8 cellular contexts compared by ENCODE assay signal in genomic region chr10:86755454-86755739, GRCh38. TPM values are rescaled to one million over a fixed set of nuclear protein-coding genes. Genes with fewer than 3 reads are reported as not detected.
DNase-seq lines count a peak whose midpoint lies in the region; ATAC-seq, FAIRE-seq and TF ChIP-seq lines count a peak whose summit lies in the region.

No MANE protein-coding gene starts in this region.

- TF ChIP-seq CTCF in 22Rv1 (IDR thresholded peaks at IDR 0.05), result no peak
- no peak for TF ChIP-seq CTCF in HFF-Myc (IDR thresholded peaks at IDR 0.05; ENCODE audit: low read depth, low read length, missing control alignments)
- TF ChIP-seq CTCF in GM12878 (IDR thresholded peaks at IDR 0.05 in 2 of 3, conservative IDR thresholded peaks at IDR 0.05 in 1 of 3; ENCODE audit: control insufficient read depth in 2 of 3, extremely low read depth in 1 of 3, insufficient read depth in 1 of 3, low read depth in 3 of 3, low read length in 3 of 3), result no peak

- H3K79me1 ChIP-seq in mesenchymal stem cell (replicated peaks; ENCODE audit: low read length, poor library complexity, severe bottlenecking), result peaks cover 16% of the 10 kb centered on the region

- no peak overlapping the region for H2BK120ac ChIP-seq in mesenchymal stem cell (ENCODE audit: low read depth, low read length)

- DNase-seq in HFF-Myc (ENCODE audit: extremely low read depth, low read depth) (no peak), GM12878 (ENCODE audit: low read depth, low spot score) (no peak), mesenchymal stem cell (no peak), head of caudate nucleus (no peak), NCI-H226 (no peak)

- H2BK15ac ChIP-seq in mesenchymal stem cell (ENCODE audit: low read depth, poor library complexity, severe bottlenecking), result no peak overlapping the region

- RAD21 ChIA-PET in GM12878 (lab: Charles Lee; ENCODE audit: unreplicated experiment), result interaction anchor here (1.3 kb wide), 2 partner anchors 43 to 44 kb away, joined by 3 read pairs; no protein-coding TSS in a partner anchor

- 3% methylated on average over 9 of the region's 9 CpGs for WGBS in GM12878 (ENCODE audit: insufficient coverage, insufficient replicate concordance, low lambda C conversion rate, missing lambda C conversion rate)
- under 1% methylated on average over 7 of the region's 9 CpGs for WGBS in mesenchymal stem cell

- no peak overlapping the region for H4K91ac ChIP-seq in mesenchymal stem cell (ENCODE audit: low read length)

- peak overlapping the region; percentile 83 for H3K4me2 ChIP-seq in GM12878 (ENCODE audit: control insufficient read depth, insufficient read depth)
- H3K4me2 ChIP-seq in mesenchymal stem cell (ENCODE audit: low read length, poor library complexity, severe bottlenecking), result peak overlapping the region; percentile 67

- no TSS peak for BruUV-seq in GM12878 (replicated peaks; lab: Mats Ljungman, UMichigan)

- no peak overlapping the region for H2BK12ac ChIP-seq in mesenchymal stem cell (ENCODE audit: low read length in 2 of 2)

- no peak for TF ChIP-seq EP300 in GM12878 (IDR thresholded peaks at IDR 0.05; ENCODE audit: borderline replicate concordance in 1 of 2, control insufficient read depth in 1 of 2, low read depth in 2 of 2, low read length in 2 of 2)

- H3K9ac ChIP-seq in GM12878 (ENCODE audit: control insufficient read depth, insufficient read depth, low read length) (peak overlapping the region; percentile 77), mesenchymal stem cell (ENCODE audit: low read length) (peak overlapping the region; percentile 99)

- peak overlapping the region; percentile 90 to 95 for H3K4ac ChIP-seq in mesenchymal stem cell (ENCODE audit: low read depth in 1 of 2, low read length in 2 of 2)

- no peak overlapping the region for H3K14ac ChIP-seq in mesenchymal stem cell (ENCODE audit: low read length in 2 of 2)

- H3K9me3 ChIP-seq in GM12878 (replicated peaks; ENCODE audit: control insufficient read depth, insufficient read depth, low read length) (no peaks in the 10 kb centered on the region), mesenchymal stem cell (ENCODE audit: control insufficient read depth, low read length) (no peaks in the 10 kb centered on the region)

- POLR2A ChIA-PET in GM12878 (lab: Charles Lee), result interaction anchor here (1.1 to 3.3 kb wide), 2 partner anchors 44 to 134 kb away, joined by 3 to 13 read pairs; no protein-coding TSS in a partner anchor

- no peak for TF ChIP-seq RAD21 in GM12878 (IDR thresholded peaks at IDR 0.05; ENCODE audit: insufficient read depth, low read depth, low read length)

- H3K18ac ChIP-seq in mesenchymal stem cell (ENCODE audit: low read depth in 1 of 2, low read length in 2 of 2), result no peak overlapping the region

- intact Hi-C loops in GM12878 (cut with micrococcal nuclease; ENCODE audit: unreplicated experiment), result loop anchor here (1.0 kb wide), 1 partner anchor 43 kb away; no protein-coding TSS in a partner anchor
- intact Hi-C loops in head of caudate nucleus (cut with DNase I), result loop anchor here (5.0 kb wide), 2 partner anchors 43 to 142 kb away; no protein-coding TSS in a partner anchor

- peak overlapping the region; percentile 75 for H3K4me3 ChIP-seq in HFF-Myc (replicated peaks; ENCODE audit: low read depth, low read length)
- H3K4me3 ChIP-seq in GM12878, result peak overlapping the region; percentile 77
- peak overlapping the region; percentile 83 to 88 for H3K4me3 ChIP-seq in mesenchymal stem cell (ENCODE audit: insufficient read depth in 1 of 2, low read depth in 1 of 2, low read length in 2 of 2)

- H3K27ac ChIP-seq in 22Rv1 (peak overlapping the region; percentile 82), GM12878 (ENCODE audit: control insufficient read depth, insufficient read depth) (peak overlapping the region; percentile 79), mesenchymal stem cell (ENCODE audit: low read length, poor library complexity, severe bottlenecking) (peak overlapping the region; percentile 77)

- H3K23ac ChIP-seq in mesenchymal stem cell (ENCODE audit: low read length in 2 of 2), result no peak overlapping the region

- peak overlapping the region; percentile 83 for H4K8ac ChIP-seq in mesenchymal stem cell (ENCODE audit: low read length)

- no peak for ATAC-seq in GM12878
- ATAC-seq in HG02571 (IDR thresholded peaks at IDR 0.05; ENCODE audit: unreplicated experiment), result no peak
- no peak for ATAC-seq in GM18505 (IDR thresholded peaks at IDR 0.05; ENCODE audit: unreplicated experiment)

- in situ Hi-C loops in GM12878 (cut with MboI), result no loop called here

- H3K27me3 ChIP-seq in GM12878 (replicated peaks in 1 of 2; ENCODE audit: control insufficient read depth in 2 of 2, insufficient read depth in 2 of 2, low read length in 1 of 2) (no peaks in the 10 kb centered on the region), mesenchymal stem cell (ENCODE audit: control insufficient read depth in 1 of 2, insufficient read depth in 1 of 2, low read length in 2 of 2) (no peaks in the 10 kb centered on the region)

- peak overlapping the region; percentile 84 for H2AFZ ChIP-seq in GM12878 (ENCODE audit: control insufficient read depth, low read depth, low read length)
- H2AFZ ChIP-seq in mesenchymal stem cell (ENCODE audit: low read depth, low read length), result no peak overlapping the region

- TF ChIP-seq POLR2A in GM12878 (IDR thresholded peaks at IDR 0.05; ENCODE audit: low read depth, low read length) (no peak), GM18505 (IDR thresholded peaks at IDR 0.05; ENCODE audit: borderline replicate concordance, extremely low read depth, insufficient read depth, insufficient read length) (no peak)

- CTCF ChIA-PET in GM12878 (lab: Yijun Ruan, JAX), result interaction anchor here (1.3 kb wide), 1 partner anchor 145 kb away, joined by 3 read pairs; no protein-coding TSS in a partner anchor

- H2AK5ac ChIP-seq in mesenchymal stem cell (ENCODE audit: low read length, severe bottlenecking), result no peak overlapping the region

- SMC1A ChIA-PET in GM12878 (lab: Charles Lee; ENCODE audit: uncharacterized antibody, unreplicated experiment), result interaction anchor here (1.6 kb wide), 1 partner anchor 22 kb away, joined by 4 read pairs; no protein-coding TSS in a partner anchor

- H2BK5ac ChIP-seq in mesenchymal stem cell (ENCODE audit: low read depth, low read length, poor library complexity, severe bottlenecking), result no peak overlapping the region

- no peaks in the 10 kb centered on the region for H4K20me1 ChIP-seq in GM12878 (ENCODE audit: control insufficient read depth, insufficient read depth)

- H3K36me3 ChIP-seq in GM12878 (ENCODE audit: control insufficient read depth in 2 of 2, insufficient read depth in 2 of 2, low read length in 1 of 2) (no peaks in the 10 kb centered on the region), mesenchymal stem cell (ENCODE audit: control insufficient read depth in 1 of 2, insufficient read depth in 2 of 2, low read depth in 1 of 2, low read length in 2 of 2) (no peaks in the 10 kb centered on the region)

- H3K4me1 ChIP-seq in GM12878 (ENCODE audit: control insufficient read depth, insufficient read depth, low read length) (peaks cover 19% of the 10 kb centered on the region), mesenchymal stem cell (ENCODE audit: control insufficient read depth, insufficient read depth, low read depth, low read length) (peaks cover 11% of the 10 kb centered on the region)

- peaks cover 41% of the 10 kb centered on the region for H3K79me2 ChIP-seq in GM12878 (ENCODE audit: control insufficient read depth, insufficient read depth, low read length)

- peak; percentile 44 for FAIRE-seq in GM12878 (lab: Jason Lieb, UNC)

TF ChIP-seq in GM12878, 131 proteins besides CTCF, POLR2A, EP300 and RAD21 (continues in another document):
- no peak for TF ChIP-seq RB1 (IDR thresholded peaks at IDR 0.05; ENCODE audit: borderline replicate concordance)
- TF ChIP-seq TCF3 (IDR thresholded peaks at IDR 0.05; ENCODE audit: borderline replicate concordance, insufficient read depth, low read depth, low read length), result no peak
- TF ChIP-seq PKNOX1 (IDR thresholded peaks at IDR 0.05), result no peak
- TF ChIP-seq MYC (IDR thresholded peaks at IDR 0.05; ENCODE audit: insufficient read depth, insufficient read length, insufficient replicate concordance, low read length, severe bottlenecking), result no peak
- TF ChIP-seq MTA2 (IDR thresholded peaks at IDR 0.05; ENCODE audit: low read depth), result no peak
- no peak for TF ChIP-seq DPF2 (IDR thresholded peaks at IDR 0.05)

RNA-seq across cellular contexts. Expression of gene BMPR1A, which starts 1.0 kb away (rescaled TPM):
- total RNA-seq in GM12878 (2013; cell fraction: nucleolus; rRNA removed), result 60.5 and 62.3 TPM in 2 replicates
- total RNA-seq in GM12878 (2014; rRNA removed), result 17.0 and 23.3 TPM in 2 replicates
- 18.8 and 19.2 TPM in 2 replicates for total RNA-seq in GM12878 (2014; rRNA removed; fragmentation: Illumina TruSeq; extraction: Trizol)
- 22.7 and 23.6 TPM in 2 replicates for total RNA-seq in GM12878 (2021)
- 4.5 TPM for polyA plus RNA-seq in GM12878 (2011; ENCODE audit: low read depth)
- 19.3 and 25.6 TPM in 2 replicates for polyA plus RNA-seq in GM12878 (2011; rRNA removed)
- 7.9 and 9.1 TPM in 2 replicates for polyA plus RNA-seq in GM12878 (2011; cell fraction: cytosol; rRNA removed)
- polyA plus RNA-seq in GM12878 (2011; cell fraction: nucleus; rRNA removed), result 9.0 and 10.5 TPM in 2 replicates
- 5.7 and 8.1 TPM in 2 replicates for polyA plus RNA-seq in GM12878 (2012)
- polyA plus RNA-seq in GM12878 (2014; fragmentation: Illumina TruSeq; extraction: Trizol), result 16.1 and 16.2 TPM in 2 replicates
- polyA plus RNA-seq in GM12878 (2014; fragmentation: Nextera tagmentation; extraction: Ambion mirVana), result 1 to 10 TPM; 2.3 to 2.4 TPM
- polyA plus RNA-seq in GM12878 (2014; rRNA removed), result 9.8 and 10.0 TPM in 2 replicates
- polyA plus RNA-seq in GM12878 (2016; fragmentation: Nextera tagmentation; extraction: Ambion mirVana), result 1 to 10 TPM; 9.5 to 9.8 TPM
- 34.9 and 49.1 TPM in 2 replicates for polyA minus RNA-seq in GM12878 (2011; rRNA and poly(A)+ RNA removed)
- 11.1 and 16.6 TPM in 2 replicates for polyA minus RNA-seq in GM12878 (2011; cell fraction: cytosol; rRNA and poly(A)+ RNA removed)
- polyA minus RNA-seq in GM12878 (2011; cell fraction: nucleus; rRNA and poly(A)+ RNA removed), result 10.6 and 14.1 TPM in 2 replicates
- 33.1 TPM for polyA plus RNA-seq in mesenchymal stem cell (2013, experiment 1 of 2)
- polyA plus RNA-seq in mesenchymal stem cell (2013, experiment 2 of 2), result 34.7 TPM
